11 cellular contexts compared by ENCODE assay signal in genomic region chr16:87363771-87364476, GRCh38. TPM values are rescaled to one million over a fixed set of nuclear protein-coding genes. Genes with fewer than 3 reads are reported as not detected.
DNase-seq lines count a peak whose midpoint lies in the region; ATAC-seq and TF ChIP-seq lines count a peak whose summit lies in the region.
"Had no signal": no experiment of that assay in that cellular context is flagged by ENCODE, and none has a peak within 500 bp of the region (broad histone marks: within the 10 kb centered on the region; RNA-seq: fewer than 3 reads in every experiment).

No MANE protein-coding gene starts in this region.

- peak overlapping the region; percentile 24 to 66 (median 44) for H3K27ac ChIP-seq in Peyer's patch
- no peak overlapping the region for H3K27ac ChIP-seq in neuronal stem cell (replicated peaks; ENCODE audit: low read length)

- H3K36me3 ChIP-seq in Peyer's patch (peaks cover 0 to 40% (median 0%) of the 10 kb centered on the region in 3 donors), neuronal stem cell (replicated peaks in 1 of 2; ENCODE audit: control insufficient read depth in 2 of 2, insufficient read depth in 2 of 2, low read length in 2 of 2) (peaks cover 8 to 51% of the 10 kb centered on the region in 2 donors)

- H3K27me3 ChIP-seq in Peyer's patch (no peaks in the 10 kb centered on the region), neuronal stem cell (ENCODE audit: control insufficient read depth in 3 of 3, insufficient read depth in 3 of 3, low read depth in 1 of 3, low read length in 3 of 3) (no peaks in the 10 kb centered on the region)

- H3K4me3 ChIP-seq in Peyer's patch (no peak overlapping the region), neuronal stem cell (ENCODE audit: low read length in 2 of 2) (no peak overlapping the region)

- H3K23ac ChIP-seq in neuronal stem cell (ENCODE audit: low read depth, low read length, poor library complexity), result no peak overlapping the region

- TF ChIP-seq POLR2A in Peyer's patch (IDR thresholded peaks at IDR 0.05), result no peak

- H3K9ac ChIP-seq in neuronal stem cell (ENCODE audit: low read depth, low read length, poor library complexity), result peak overlapping the region; percentile 73

- H2AK5ac ChIP-seq in neuronal stem cell (ENCODE audit: low read depth, low read length), result no peak overlapping the region

- no peak overlapping the region for H4K91ac ChIP-seq in neuronal stem cell (ENCODE audit: low read depth, low read length, poor library complexity)

- peak overlapping the region; percentile 20 for H3K18ac ChIP-seq in neuronal stem cell (ENCODE audit: low read length)

- peaks cover 8% of the 10 kb centered on the region for H3K79me1 ChIP-seq in neuronal stem cell (ENCODE audit: low read depth, low read length)

- no peak overlapping the region for H2BK12ac ChIP-seq in neuronal stem cell (ENCODE audit: low read length)

- ATAC-seq in HG03354 (IDR thresholded peaks at IDR 0.05; ENCODE audit: poor library complexity, severe bottlenecking, unreplicated experiment) (no peak), HG02852 (IDR thresholded peaks at IDR 0.05; ENCODE audit: unreplicated experiment) (no peak)

- H3K9me3 ChIP-seq in Peyer's patch, result no peaks in the 10 kb centered on the region
- H3K9me3 ChIP-seq in neuronal stem cell (replicated peaks in 1 of 2; ENCODE audit: control insufficient read depth in 2 of 2, insufficient read depth in 1 of 2, low read depth in 1 of 2, low read length in 2 of 2), result peaks cover 4 to 8% of the 10 kb centered on the region in 2 donors

- H3K4ac ChIP-seq in neuronal stem cell (ENCODE audit: low read length), result no peak overlapping the region

- no peak overlapping the region for H3K14ac ChIP-seq in neuronal stem cell (ENCODE audit: low read length)

- TF ChIP-seq CTCF in Peyer's patch (IDR thresholded peaks at IDR 0.05), result no peak

- no peak overlapping the region for H4K8ac ChIP-seq in neuronal stem cell (ENCODE audit: low read depth, low read length)

- H2BK5ac ChIP-seq in neuronal stem cell (ENCODE audit: low read length), result no peak overlapping the region

- H2BK120ac ChIP-seq in neuronal stem cell (ENCODE audit: low read depth, low read length), result no peak overlapping the region

- H2AFZ ChIP-seq in neuronal stem cell (ENCODE audit: low read length), result no peak overlapping the region

- no peak overlapping the region for H3K4me2 ChIP-seq in neuronal stem cell (ENCODE audit: insufficient read depth, low read length, poor library complexity, severe bottlenecking)

- H3K4me1 ChIP-seq in Peyer's patch, result peaks cover 3 to 45% (median 6%) of the 10 kb centered on the region in 4 donors
- H3K4me1 ChIP-seq in neuronal stem cell (ENCODE audit: control insufficient read depth in 2 of 2, insufficient read depth in 1 of 2, low read depth in 1 of 2, low read length in 2 of 2), result peaks cover 1 to 3% of the 10 kb centered on the region in 2 donors

- WGBS in neuronal stem cell (ENCODE audit: extremely low coverage in 2 of 2, insufficient read length in 2 of 2, insufficient replicate concordance in 1 of 2), 2 donors, result no CpG with 5 or more reads among the region's 20 CpGs

- H2BK15ac ChIP-seq in neuronal stem cell (ENCODE audit: low read length), result no peak overlapping the region

- DNase-seq in COLO668 (lab: John Stamatoyannopoulos, UW; ENCODE audit: unreplicated experiment) (peak; percentile 34), Peyer's patch (no peak), glomerular visceral epithelial cell (ENCODE audit: extremely low spot score) (peak; percentile 18), neuronal stem cell (ENCODE audit: low spot score) (no peak), NCI-H2227 treated with DMSO at 0.1 percent for 48 hours (lab: John Stamatoyannopoulos, UW) (no peak)
- no peak for DNase-seq in stimulated activated CD4-positive, alpha-beta T cell treated with anti-CD3 and anti-CD28 coated beads, Interleukin-4, amount 100 ng/mL, for 4 hours
- DNase-seq: activated naive CD4-positive, alpha-beta T cell treated with anti-CD3 and anti-CD28 coated beads for 36 hours; GDM1; SIG-M5 had no signal

RNA-seq across cellular contexts. Expression of gene FBXO31, which starts 19.7 kb away (rescaled TPM):
- total RNA-seq in Peyer's patch, result 100 to 1,000 TPM; 135 to 207 (median 191) TPM
- 9.0 TPM for polyA plus RNA-seq in neuronal stem cell (2013, experiment 1 of 2)
- polyA plus RNA-seq in neuronal stem cell (2013, experiment 2 of 2), result 8.4 TPM

RNA-seq across cellular contexts. Expression of gene MAP1LC3B, which starts 28.2 kb away (rescaled TPM):
- 10 to 100 TPM; 38.0 to 50.6 (median 40.7) TPM for total RNA-seq in Peyer's patch
- 41.5 TPM for polyA plus RNA-seq in neuronal stem cell (2013, experiment 1 of 2)
- 41.0 TPM for polyA plus RNA-seq in neuronal stem cell (2013, experiment 2 of 2)

RNA-seq across cellular contexts. Expression of gene C16orf95, which starts 46.7 kb away (rescaled TPM):
- total RNA-seq in Peyer's patch, result 1 to 10 TPM in 1 of 4 donors, not detected in 3; 1.2 TPM
- 4.5 TPM for polyA plus RNA-seq in neuronal stem cell (2013, experiment 1 of 2)
- 4.9 TPM for polyA plus RNA-seq in neuronal stem cell (2013, experiment 2 of 2)

Comparison
In these comparisons a context has a peak if more than half of its experiments do, and no peak if none do; other contexts are left out.
1. DNase-seq: peak in COLO668 (single experiment) and glomerular visceral epithelial cell (single experiment); none in Peyer's patch (0 of 3), neuronal stem cell (single experiment), stimulated activated CD4-positive, alpha-beta T cell treated with anti-CD3 and anti-CD28 coated beads, Interleukin-4, amount 100 ng/mL, for 4 hours (0 of 2) and NCI-H2227 treated with DMSO at 0.1 percent for 48 hours (single experiment).